Comparison of ENCODE assay signal across 33 cellular contexts in genomic region chr6:42171813-42172595, GRCh38. TPM values are rescaled to one million over a fixed set of nuclear protein-coding genes. Genes with fewer than 3 reads are reported as not detected.
"Had no signal": no experiment of that assay in that cellular context is flagged by ENCODE, and none has a peak within 500 bp of the region (broad histone marks: within the 10 kb centered on the region; RNA-seq: fewer than 3 reads in every experiment).

No MANE protein-coding gene starts in this region.

- H3K4me1 ChIP-seq: ascending aorta, gastroesophageal sphincter had no signal

- ATAC-seq: effector memory CD8-positive, alpha-beta T cell; gastroesophageal sphincter; left cardiac atrium had no signal

- H3K4me3 ChIP-seq: ascending aorta, cardiac muscle cell, coronary artery, gastroesophageal sphincter, thoracic aorta had no signal

- H3K9me3 ChIP-seq: ascending aorta, gastroesophageal sphincter, thoracic aorta had no signal

- H3K27me3 ChIP-seq: ascending aorta, cardiac muscle cell had no signal

- DNase-seq: activated CD4-positive, alpha-beta memory T cell treated with anti-CD3 and anti-CD28 coated beads for 36 hours; activated CD4-positive, alpha-beta T cell treated with anti-CD3 and anti-CD28 coated beads, Interleukin-2, amount 10 ng/mL, durations not matched to agents 24 days and 14 days; activated CD4-positive, CD25-positive, alpha-beta regulatory T cell treated with anti-CD3 and anti-CD28 coated beads, Interleukin-2, amount 50 U/mL, for 72 hours; activated CD8-positive, alpha-beta memory T cell treated with anti-CD3 and anti-CD28 coated beads, Interleukin-2, amount 50 U/mL, for 4 hours; activated effector memory CD4-positive, alpha-beta T cell treated with anti-CD3 and anti-CD28 coated beads, Interleukin-2, amount 50 U/mL, for 16 hours; activated naive CD4-positive, alpha-beta T cell treated with anti-CD3 and anti-CD28 coated beads, Interleukin-2, amount 10 ng/mL, durations not matched to agents 7 days and 5 days; activated naive CD8-positive, alpha-beta T cell treated with anti-CD3 and anti-CD28 coated beads, Interleukin-2, amount 10 ng/mL, durations not matched to agents 7 days and 5 days; activated T-cell treated with anti-CD3 and anti-CD28 coated beads, Interleukin-2, amount 50 U/mL, for 1 hour; cerebellar nuclear complex; effector memory CD8-positive, alpha-beta T cell; hippocampal formation; left cardiac atrium; right cardiac atrium; stimulated activated CD4-positive, alpha-beta T cell treated with anti-CD3 and anti-CD28 coated beads, Interleukin-2, amount 100 ng/mL, for 48 hours; stimulated activated naive CD4-positive, alpha-beta T cell treated with Interleukin-2 at 50 U/mL for 16 hours; T-helper 2 cell; trophoblast cell had no signal

- H3K36me3 ChIP-seq: ascending aorta, cardiac muscle cell, gastroesophageal sphincter, thoracic aorta had no signal

- H3K27ac ChIP-seq: ascending aorta, cardiac muscle cell, coronary artery, gastroesophageal sphincter, thoracic aorta had no signal

- FAIRE-seq: keratinocyte, urothelium cell line had no signal

RNA-seq across cellular contexts. Expression of gene GUCA1A, which starts 1.2 kb away (rescaled TPM):
- total RNA-seq: activated CD4-positive, alpha-beta memory T cell treated with anti-CD3 and anti-CD28 coated beads for 36 hours; activated CD4-positive, alpha-beta T cell treated with anti-CD3 and anti-CD28 coated beads, Interleukin-2, amount 10 ng/mL, durations not matched to agents 24 days and 14 days; activated CD8-positive, alpha-beta memory T cell treated with anti-CD3 and anti-CD28 coated beads for 36 hours; activated naive CD8-positive, alpha-beta T cell treated with anti-CD3 and anti-CD28 coated beads, Interleukin-2, amount 10 ng/mL, durations not matched to agents 7 days and 5 days; activated T-helper 1 cell treated with anti-CD3 and anti-CD28 coated beads, Interleukin-12 subunit alpha, Interleukin-12 subunit beta, Interleukin-2, Interleukin-4 antibody, amounts not matched to agents 30 ng/mL and 10 ng/mL and 1 ng/mL, durations not matched to agents 14 hours and 24 hours and 36 hours; fibroblast of villous mesenchyme; left cardiac atrium; lower leg skin; natural killer cell treated with Interleukin-12 subunit alpha and Interleukin-12 subunit beta and Interleukin-15 and Interleukin-18, amount 100 ng/mL, for 72 hours; omental fat pad; pulmonary artery endothelial cell; right cardiac atrium; subcutaneous adipose tissue; thoracic aorta had no signal
- polyA plus RNA-seq: esophagus, keratinocyte, right cardiac atrium had no signal

RNA-seq across cellular contexts. Expression of gene GUCA1B, which starts 22.8 kb away (rescaled TPM):
- total RNA-seq: fibroblast of villous mesenchyme had no signal
- polyA plus RNA-seq: cardiac muscle cell had no signal

RNA-seq across cellular contexts. Expression of gene C6orf132, which starts 29.6 kb away (rescaled TPM):
- total RNA-seq: pulmonary artery endothelial cell had no signal
